Comparison of ENCODE assay signal across 22 cellular contexts in genomic region chr10:113639966-113640365, GRCh38. TPM values are rescaled to one million over a fixed set of nuclear protein-coding genes. Genes with fewer than 3 reads are reported as not detected.
"Had no signal": no experiment of that assay in that cellular context is flagged by ENCODE, and none has a peak within 500 bp of the region (broad histone marks: within the 10 kb centered on the region; RNA-seq: fewer than 3 reads in every experiment).

No MANE protein-coding gene starts in this region.

- ATAC-seq: HepG2 had no signal

- H3K27ac ChIP-seq: SJSA1, SK-N-MC had no signal

- H3K36me3 ChIP-seq: MG63, SJSA1 had no signal

- H3K9me3 ChIP-seq: MG63, SJSA1 had no signal

- DNase-seq: IMR-90, Karpas-422, KG1, MG63, NCI-H1092, NCI-H1105 treated with DMSO at 0.1 percent for 48 hours, NCI-H1417 treated with DMSO at 0.1 percent for 48 hours, NCI-H146, NCI-H187, NCI-H2029, NCI-H2081 treated with DMSO at 0.1 percent for 48 hours, NCI-H2227 treated with DMSO at 0.1 percent for 48 hours, NCI-H524 treated with DMSO at 0.1 percent for 48 hours, NCI-H69, NCI-H774, Right ventricle myocardium superior, RPMI8226, SIG-M5 had no signal

- H3K4me3 ChIP-seq: MG63, SJSA1, SK-N-MC had no signal

RNA-seq across cellular contexts. Expression of gene NRAP, which starts 23.9 kb away (rescaled TPM):
- total RNA-seq: HepG2, HT1080, IMR-90, SJSA1 had no signal
- polyA plus RNA-seq: HepG2, IMR-90 had no signal
